Comparison of ENCODE assay signal across 17 cellular contexts in genomic region chr2:149630445-149630844, GRCh38. TPM values are rescaled to one million over a fixed set of nuclear protein-coding genes. Genes with fewer than 3 reads are reported as not detected.
A peak's percentile ranks its signal among the peaks of the same experiment; 100 is the strongest.
DNase-seq lines count a peak whose midpoint lies in the region; ATAC-seq and TF ChIP-seq lines count a peak whose summit lies in the region.
"Had no signal": no experiment of that assay in that cellular context is flagged by ENCODE, and none has a peak within 500 bp of the region (broad histone marks: within the 10 kb centered on the region; RNA-seq: fewer than 3 reads in every experiment).

No MANE protein-coding gene starts in this region.

- intact Hi-C loops in mucosa of descending colon (cut with DNase I, micrococcal nuclease), result no loop called here

- TF ChIP-seq CTCF in mucosa of descending colon (IDR thresholded peaks at IDR 0.05) (no peak), glutamatergic neuron (IDR thresholded peaks at IDR 0.05; ENCODE audit: partially characterized antibody, unreplicated experiment) (no peak)

- peak; percentile 95 for ATAC-seq in mucosa of descending colon
- ATAC-seq: A549; CD8-positive, alpha-beta T cell; GM12878 had no signal

- H3K36me3 ChIP-seq in mucosa of descending colon (ENCODE audit: low read depth), result no peaks in the 10 kb centered on the region
- H3K36me3 ChIP-seq: BLaER1 treated with 17β-estradiol and CSF1 and Interleukin-3, amounts not matched to agents 10 nM and 100 nM had no signal

- H3K4me1 Mint-ChIP-seq in glutamatergic neuron (ENCODE audit: low read depth, unreplicated experiment), result no peaks in the 10 kb centered on the region
- H3K4me1 Mint-ChIP-seq: B cell had no signal

- no peaks in the 10 kb centered on the region for H3K36me3 Mint-ChIP-seq in glutamatergic neuron (ENCODE audit: unreplicated experiment)
- H3K36me3 Mint-ChIP-seq: CD8-positive, alpha-beta T cell had no signal

- no peaks in the 10 kb centered on the region for H3K27me3 Mint-ChIP-seq in glutamatergic neuron (ENCODE audit: unreplicated experiment)
- H3K27me3 Mint-ChIP-seq: B cell had no signal

- no peak overlapping the region for H3K27ac Mint-ChIP-seq in glutamatergic neuron (ENCODE audit: unreplicated experiment)
- H3K27ac Mint-ChIP-seq: B cell; CD4-positive, alpha-beta T cell; CD8-positive, alpha-beta T cell had no signal

- no peak overlapping the region for H3K4me3 ChIP-seq in mucosa of descending colon
- H3K4me3 ChIP-seq: A549; BLaER1 treated with 17β-estradiol and CSF1 and Interleukin-3, amounts not matched to agents 10 nM and 100 nM; GM12878 had no signal

- no peak overlapping the region for H3K4me3 Mint-ChIP-seq in glutamatergic neuron (ENCODE audit: unreplicated experiment)
- H3K4me3 Mint-ChIP-seq: B cell; CD4-positive, alpha-beta T cell; CD8-positive, alpha-beta T cell had no signal

- DNase-seq in NCI-H748 (lab: John Stamatoyannopoulos, UW; ENCODE audit: unreplicated experiment), result peak; percentile 24
- no peak for DNase-seq in NCI-H748 treated with DMSO at 0.1 percent for 48 hours (lab: John Stamatoyannopoulos, UW)
- peak; percentile 18 for DNase-seq in NCI-H69 (lab: John Stamatoyannopoulos, UW)
- no peak for DNase-seq in mucosa of descending colon
- no peak for DNase-seq in glutamatergic neuron
- no peak for DNase-seq in EL
- DNase-seq: AML-193; Caco-2; Calu3; CD4-positive, alpha-beta T cell; CD8-positive, alpha-beta T cell; DMS79 treated with DMSO at 0.1 percent for 48 hours; GDM1 had no signal

- no peaks in the 10 kb centered on the region for H3K9me3 Mint-ChIP-seq in glutamatergic neuron (ENCODE audit: unreplicated experiment)
- H3K9me3 Mint-ChIP-seq: CD4-positive, alpha-beta T cell; CD8-positive, alpha-beta T cell had no signal

- H3K4me1 ChIP-seq in mucosa of descending colon (ENCODE audit: low read depth), result no peaks in the 10 kb centered on the region
- H3K4me1 ChIP-seq: A549, Caco-2 had no signal

- H3K9me3 ChIP-seq in mucosa of descending colon, result no peaks in the 10 kb centered on the region
- H3K9me3 ChIP-seq: A549; BLaER1 treated with 17β-estradiol and CSF1 and Interleukin-3, amounts not matched to agents 10 nM and 100 nM; Caco-2 had no signal

RNA-seq across cellular contexts. Expression of gene MMADHC, which starts 42.9 kb away (rescaled TPM):
- total RNA-seq in mucosa of descending colon (10 to 100 TPM; 84.7 to 99.0 (median 88.2) TPM), glutamatergic neuron (ENCODE audit: unreplicated experiment) (74.3 TPM)

Comparison
In these comparisons a context has a peak if more than half of its experiments do, and no peak if none do; other contexts are left out.
1. DNase-seq: peak in NCI-H748 (single experiment) and NCI-H69 (single experiment); none in NCI-H748 treated with DMSO at 0.1 percent for 48 hours (single experiment), mucosa of descending colon (0 of 3), glutamatergic neuron (single experiment) and EL (single experiment).